Comparison of ENCODE assay signal across 11 cellular contexts in genomic region chr6:141675957-141676356, GRCh38.
A peak's percentile ranks its signal among the peaks of the same experiment; 100 is the strongest.
DNase-seq lines count a peak whose midpoint lies in the region; ATAC-seq and TF ChIP-seq lines count a peak whose summit lies in the region.
"Had no signal": no experiment of that assay in that cellular context is flagged by ENCODE, and none has a peak within 500 bp of the region (broad histone marks: within the 10 kb centered on the region; RNA-seq: fewer than 3 reads in every experiment).

No MANE protein-coding gene starts in this region.

- no peaks in the 10 kb centered on the region for H3K9me3 Mint-ChIP-seq in activated CD8-positive, alpha-beta T cell treated with anti-CD3 and anti-CD28 coated beads for 36 hours
- no peaks in the 10 kb centered on the region for H3K9me3 Mint-ChIP-seq in activated CD8-positive, alpha-beta T cell treated with anti-CD3 and anti-CD28 coated beads, Interleukin-2, amount 10 ng/mL, durations not matched to agents 7 days and 5 days (ENCODE audit: insufficient read depth)
- H3K9me3 Mint-ChIP-seq: CD8-positive, alpha-beta T cell had no signal

- no peak overlapping the region for H3K27ac Mint-ChIP-seq in activated CD8-positive, alpha-beta T cell treated with anti-CD3 and anti-CD28 coated beads for 36 hours
- H3K27ac Mint-ChIP-seq in activated CD8-positive, alpha-beta T cell treated with anti-CD3 and anti-CD28 coated beads, Interleukin-2, amount 10 ng/mL, durations not matched to agents 7 days and 5 days = no peak overlapping the region
- H3K27ac Mint-ChIP-seq: CD8-positive, alpha-beta T cell; naive B cell had no signal

- no peaks in the 10 kb centered on the region for H3K79me2 ChIP-seq in PC-9 (ENCODE audit: low read depth)

- no peaks in the 10 kb centered on the region for H3K9me2 ChIP-seq in PC-9 (ENCODE audit: insufficient read depth)

- no peak for ATAC-seq in activated CD8-positive, alpha-beta T cell treated with anti-CD3 and anti-CD28 coated beads for 36 hours
- no peak for ATAC-seq in activated CD8-positive, alpha-beta T cell treated with anti-CD3 and anti-CD28 coated beads, Interleukin-2, amount 10 ng/mL, durations not matched to agents 7 days and 5 days
- no peak for ATAC-seq in GM21526 (IDR thresholded peaks at IDR 0.05; ENCODE audit: low FRiP score, unreplicated experiment)
- ATAC-seq: CD8-positive, alpha-beta T cell; K562 had no signal

- no peaks in the 10 kb centered on the region for H3K27me3 ChIP-seq in PC-9 (ENCODE audit: insufficient read depth, low read depth)
- no peaks in the 10 kb centered on the region for H3K27me3 ChIP-seq in effector memory CD4-positive, alpha-beta T cell (replicated peaks; ENCODE audit: control insufficient read depth, insufficient read depth, low read length, poor library complexity, severe bottlenecking)

- H3F3A ChIP-seq in PC-9 (ENCODE audit: insufficient read depth, low read depth) = no peaks in the 10 kb centered on the region

- POLR2A ChIA-PET in activated CD8-positive, alpha-beta T cell treated with anti-CD3 and anti-CD28 coated beads for 36 hours (lab: Charles Lee) = no interaction called here
- POLR2A ChIA-PET in activated CD8-positive, alpha-beta T cell treated with anti-CD3 and anti-CD28 coated beads, Interleukin-2, amount 10 ng/mL, durations not matched to agents 7 days and 5 days (lab: Charles Lee) = no interaction called here
- POLR2A ChIA-PET in PC-9 (lab: Charles Lee; ENCODE audit: unreplicated experiment) = interaction anchor here (0.7 kb wide), 1 partner anchor 878 kb away, joined by 3 read pairs; no protein-coding TSS in a partner anchor

- no peaks in the 10 kb centered on the region for H3K4me1 ChIP-seq in PC-9 (replicated peaks; ENCODE audit: insufficient read depth)
- H3K4me1 ChIP-seq in effector memory CD4-positive, alpha-beta T cell (ENCODE audit: control insufficient read depth, insufficient read depth, low read length, poor library complexity, severe bottlenecking) = no peaks in the 10 kb centered on the region

- H2AFZ ChIP-seq in PC-9 = no peak overlapping the region

- BruUV-seq in PC-9 (replicated peaks; lab: Mats Ljungman, UMichigan) = no TSS peak

- H4K20me1 ChIP-seq in PC-9 (ENCODE audit: insufficient read depth) = no peaks in the 10 kb centered on the region

- no peak overlapping the region for H3K4me3 Mint-ChIP-seq in activated CD8-positive, alpha-beta T cell treated with anti-CD3 and anti-CD28 coated beads for 36 hours
- H3K4me3 Mint-ChIP-seq in activated CD8-positive, alpha-beta T cell treated with anti-CD3 and anti-CD28 coated beads, Interleukin-2, amount 10 ng/mL, durations not matched to agents 7 days and 5 days = no peak overlapping the region
- H3K4me3 Mint-ChIP-seq: CD8-positive, alpha-beta T cell; naive B cell had no signal

- H3K27me3 Mint-ChIP-seq in activated CD8-positive, alpha-beta T cell treated with anti-CD3 and anti-CD28 coated beads for 36 hours = peaks cover 12% of the 10 kb centered on the region
- H3K27me3 Mint-ChIP-seq in activated CD8-positive, alpha-beta T cell treated with anti-CD3 and anti-CD28 coated beads, Interleukin-2, amount 10 ng/mL, durations not matched to agents 7 days and 5 days (ENCODE audit: low read depth) = no peaks in the 10 kb centered on the region
- H3K27me3 Mint-ChIP-seq: naive B cell had no signal

- H3K4me3 ChIP-seq in PC-9 = no peak overlapping the region
- H3K4me3 ChIP-seq in effector memory CD4-positive, alpha-beta T cell (ENCODE audit: insufficient read depth, low read depth, low read length, poor library complexity, severe bottlenecking) = no peak overlapping the region
- H3K4me3 ChIP-seq: K562 had no signal

- TF ChIP-seq CTCF in activated CD8-positive, alpha-beta T cell treated with anti-CD3 and anti-CD28 coated beads for 36 hours (IDR thresholded peaks at IDR 0.05) = peak; percentile 5
- TF ChIP-seq CTCF in PC-9 (conservative IDR thresholded peaks at IDR 0.05) = peak; percentile 45

- H3K4me2 ChIP-seq in PC-9 = no peak overlapping the region

- no peaks in the 10 kb centered on the region for H3K36me3 Mint-ChIP-seq in activated CD8-positive, alpha-beta T cell treated with anti-CD3 and anti-CD28 coated beads for 36 hours (ENCODE audit: low read depth)
- no peaks in the 10 kb centered on the region for H3K36me3 Mint-ChIP-seq in activated CD8-positive, alpha-beta T cell treated with anti-CD3 and anti-CD28 coated beads, Interleukin-2, amount 10 ng/mL, durations not matched to agents 7 days and 5 days (ENCODE audit: low read depth)
- H3K36me3 Mint-ChIP-seq: CD8-positive, alpha-beta T cell; naive B cell had no signal

- no peak for DNase-seq in activated CD8-positive, alpha-beta T cell treated with anti-CD3 and anti-CD28 coated beads for 36 hours
- DNase-seq in activated CD8-positive, alpha-beta T cell treated with anti-CD3 and anti-CD28 coated beads, Interleukin-2, amount 10 ng/mL, durations not matched to agents 7 days and 5 days = no peak
- DNase-seq in PC-9 (no peak), fibroblast of gingiva (ENCODE audit: low read depth) (peak; percentile 33), superior temporal gyrus (ENCODE audit: extremely low spot score) (peak; percentile 48)
- no peak for DNase-seq in effector memory CD4-positive, alpha-beta T cell
- DNase-seq in stimulated activated naive CD4-positive, alpha-beta T cell treated with Interleukin-2 at 50 U/mL for 16 hours (lab: John Stamatoyannopoulos, UW) = no peak
- DNase-seq: CD8-positive, alpha-beta T cell; naive B cell had no signal

- H3K9me3 ChIP-seq in PC-9 (ENCODE audit: insufficient read depth, low read depth) = no peaks in the 10 kb centered on the region
- no peaks in the 10 kb centered on the region for H3K9me3 ChIP-seq in effector memory CD4-positive, alpha-beta T cell (ENCODE audit: control insufficient read depth, low read length)

- no peaks in the 10 kb centered on the region for H3K36me3 ChIP-seq in PC-9 (ENCODE audit: low read depth)
- no peaks in the 10 kb centered on the region for H3K36me3 ChIP-seq in effector memory CD4-positive, alpha-beta T cell (ENCODE audit: control insufficient read depth, insufficient read depth, low read length)

- H3K4me1 Mint-ChIP-seq in activated CD8-positive, alpha-beta T cell treated with anti-CD3 and anti-CD28 coated beads for 36 hours (ENCODE audit: low read depth) = no peaks in the 10 kb centered on the region
- H3K4me1 Mint-ChIP-seq in activated CD8-positive, alpha-beta T cell treated with anti-CD3 and anti-CD28 coated beads, Interleukin-2, amount 10 ng/mL, durations not matched to agents 7 days and 5 days (ENCODE audit: low read depth) = no peaks in the 10 kb centered on the region
- H3K4me1 Mint-ChIP-seq: naive B cell had no signal

- intact Hi-C loops in activated CD8-positive, alpha-beta T cell treated with anti-CD3 and anti-CD28 coated beads for 36 hours (cut with micrococcal nuclease) = loop anchor here (5.0 kb wide), 1 partner anchor 436 kb away; no protein-coding TSS in a partner anchor
- intact Hi-C loops in PC-9 (cut with micrococcal nuclease; ENCODE audit: unreplicated experiment) = loop anchor here (2.0 to 10.0 kb wide), 2 partner anchors 309 to 437 kb away; no protein-coding TSS in a partner anchor

- CTCF ChIA-PET in activated CD8-positive, alpha-beta T cell treated with anti-CD3 and anti-CD28 coated beads for 36 hours (lab: Charles Lee) = no interaction called here
- CTCF ChIA-PET in activated CD8-positive, alpha-beta T cell treated with anti-CD3 and anti-CD28 coated beads, Interleukin-2, amount 10 ng/mL, durations not matched to agents 7 days and 5 days (lab: Charles Lee) = no interaction called here
- CTCF ChIA-PET in PC-9 (lab: Charles Lee) = interaction anchor here (0.7 to 1.4 kb wide), 2 partner anchors 115 to 127 kb away, joined by 3 read pairs; no protein-coding TSS in a partner anchor

- H3K27ac ChIP-seq in PC-9 = no peak overlapping the region
- no peak overlapping the region for H3K27ac ChIP-seq in effector memory CD4-positive, alpha-beta T cell (ENCODE audit: insufficient read depth, low read length, poor library complexity, severe bottlenecking)

Comparison
In these comparisons a context has a peak if more than half of its experiments do, and no peak if none do; other contexts are left out.
1. DNase-seq: peak in fibroblast of gingiva (single experiment) and superior temporal gyrus (single experiment); none in activated CD8-positive, alpha-beta T cell treated with anti-CD3 and anti-CD28 coated beads for 36 hours (single experiment), activated CD8-positive, alpha-beta T cell treated with anti-CD3 and anti-CD28 coated beads, Interleukin-2, amount 10 ng/mL, durations not matched to agents 7 days and 5 days (single experiment), PC-9 (0 of 2), effector memory CD4-positive, alpha-beta T cell (0 of 3) and stimulated activated naive CD4-positive, alpha-beta T cell treated with Interleukin-2 at 50 U/mL for 16 hours (single experiment).